ENCODE assay signal across 13 cellular contexts in genomic region chr1:224873645-224874369, GRCh38. TPM values are rescaled to one million over a fixed set of nuclear protein-coding genes. Genes with fewer than 3 reads are reported as not detected.
DNase-seq lines count a peak whose midpoint lies in the region; ATAC-seq, FAIRE-seq and TF ChIP-seq lines count a peak whose summit lies in the region.
"Had no signal": no experiment of that assay in that cellular context is flagged by ENCODE, and none has a peak within 500 bp of the region (broad histone marks: within the 10 kb centered on the region; RNA-seq: fewer than 3 reads in every experiment).

No MANE protein-coding gene starts in this region.

- no peaks in the 10 kb centered on the region for H3K9me2 ChIP-seq in GM23338 (ENCODE audit: insufficient read depth)
- H3K9me2 ChIP-seq in hepatocyte (replicated peaks; ENCODE audit: insufficient read depth), result no peaks in the 10 kb centered on the region

- H3K4me3 Mint-ChIP-seq in GM23338, result no peak overlapping the region
- H3K4me3 Mint-ChIP-seq in activated CD4-positive, alpha-beta memory T cell treated with anti-CD3 and anti-CD28 coated beads for 36 hours, result no peak overlapping the region
- H3K4me3 Mint-ChIP-seq in T-helper 2 cell treated with Interferon-gamma antibody and Interleukin-4, amounts not matched to agents 5 μg/mL and 100 μg/mL, for 36 hours, result no peak overlapping the region
- H3K4me3 Mint-ChIP-seq: natural killer cell had no signal

- H3K9me3 ChIP-seq in adipocyte (ENCODE audit: control insufficient read depth, low read length), result no peaks in the 10 kb centered on the region
- H3K9me3 ChIP-seq in hepatocyte (ENCODE audit: low read depth), result no peaks in the 10 kb centered on the region
- H3K9me3 ChIP-seq in small intestine (ENCODE audit: control insufficient read depth, low read depth), result no peaks in the 10 kb centered on the region
- H3K9me3 ChIP-seq: tibial artery had no signal

- H3K4me2 ChIP-seq in GM23338 (peak overlapping the region; percentile 52), hepatocyte (peak overlapping the region; percentile 63)

- WGBS in hepatocyte (ENCODE audit: low lambda C conversion rate, missing lambda C conversion rate), result 19% methylated on average over 3 of the region's 3 CpGs
- 7 to 23% (median 10%) methylated on average over 3 of the region's 3 CpGs for WGBS in small intestine, 3 donors

- H2AFZ ChIP-seq in GM23338 (peak overlapping the region; percentile 89; the same call in 1 of the 2 replicates), hepatocyte (no peak overlapping the region)

- H3K4me3 ChIP-seq in GM23338 (no peak overlapping the region), adipocyte (ENCODE audit: low read length) (no peak overlapping the region), hepatocyte (no peak overlapping the region), small intestine (ENCODE audit: low read depth in 1 of 2, low read length in 2 of 2) (no peak overlapping the region)
- H3K4me3 ChIP-seq: tibial artery had no signal

- H3K4me1 Mint-ChIP-seq in GM23338, result peaks cover 17% of the 10 kb centered on the region
- H3K4me1 Mint-ChIP-seq in activated CD4-positive, alpha-beta memory T cell treated with anti-CD3 and anti-CD28 coated beads for 36 hours (ENCODE audit: low read depth), result no peaks in the 10 kb centered on the region
- no peaks in the 10 kb centered on the region for H3K4me1 Mint-ChIP-seq in T-helper 2 cell treated with Interferon-gamma antibody and Interleukin-4, amounts not matched to agents 5 μg/mL and 100 μg/mL, for 36 hours (ENCODE audit: low read depth)
- H3K4me1 Mint-ChIP-seq: natural killer cell had no signal

- H4K20me1 ChIP-seq in GM23338 (replicated peaks; ENCODE audit: insufficient read depth), result no peaks in the 10 kb centered on the region
- no peaks in the 10 kb centered on the region for H4K20me1 ChIP-seq in hepatocyte (ENCODE audit: insufficient read depth, poor library complexity, severe bottlenecking)

- H3K27me3 Mint-ChIP-seq in GM23338 (ENCODE audit: insufficient read depth, low read depth, poor library complexity), result peaks cover 2% of the 10 kb centered on the region
- H3K27me3 Mint-ChIP-seq in activated CD4-positive, alpha-beta memory T cell treated with anti-CD3 and anti-CD28 coated beads for 36 hours, result peaks cover 7% of the 10 kb centered on the region
- peaks cover 6% of the 10 kb centered on the region for H3K27me3 Mint-ChIP-seq in T-helper 2 cell treated with Interferon-gamma antibody and Interleukin-4, amounts not matched to agents 5 μg/mL and 100 μg/mL, for 36 hours (ENCODE audit: low read depth)

- no peak for TF ChIP-seq CTCF in GM23338 (conservative IDR thresholded peaks at IDR 0.05; ENCODE audit: low read depth in 2 of 2)
- no peak for TF ChIP-seq CTCF in hepatocyte (IDR thresholded peaks at IDR 0.05; ENCODE audit: poor library complexity)

- no peaks in the 10 kb centered on the region for H3K27me3 ChIP-seq in GM23338 (ENCODE audit: insufficient read depth)
- peaks cover 5% of the 10 kb centered on the region for H3K27me3 ChIP-seq in adipocyte (replicated peaks; ENCODE audit: control insufficient read depth, insufficient read depth, low read length)
- no peaks in the 10 kb centered on the region for H3K27me3 ChIP-seq in hepatocyte
- no peaks in the 10 kb centered on the region for H3K27me3 ChIP-seq in small intestine (ENCODE audit: control insufficient read depth in 2 of 2, insufficient read depth in 2 of 2, low read length in 2 of 2)

- no peaks in the 10 kb centered on the region for H3F3A ChIP-seq in GM23338 (replicated peaks; ENCODE audit: low read depth)

- H3K9me3 Mint-ChIP-seq in GM23338, result no peaks in the 10 kb centered on the region; the same call in 2 of the 3 replicates
- no peaks in the 10 kb centered on the region for H3K9me3 Mint-ChIP-seq in activated CD4-positive, alpha-beta memory T cell treated with anti-CD3 and anti-CD28 coated beads for 36 hours
- no peaks in the 10 kb centered on the region for H3K9me3 Mint-ChIP-seq in T-helper 2 cell treated with Interferon-gamma antibody and Interleukin-4, amounts not matched to agents 5 μg/mL and 100 μg/mL, for 36 hours
- H3K9me3 Mint-ChIP-seq: natural killer cell had no signal

- FAIRE-seq in small intestine (lab: Jason Lieb, UNC) (no peak), frontal cortex (lab: Jason Lieb, UNC) (no peak)
- FAIRE-seq: D721Med had no signal

- H3K27ac ChIP-seq in GM23338 (ENCODE audit: low read depth) (no peak overlapping the region), hepatocyte (peak overlapping the region; percentile 31), small intestine (ENCODE audit: low read depth in 1 of 2, low read length in 1 of 2) (no peak overlapping the region)
- H3K27ac ChIP-seq: HL-60, tibial artery had no signal

- no peaks in the 10 kb centered on the region for H3K36me3 ChIP-seq in GM23338 (ENCODE audit: insufficient read depth)
- no peaks in the 10 kb centered on the region for H3K36me3 ChIP-seq in adipocyte (ENCODE audit: control insufficient read depth, insufficient read depth, low read length, severe bottlenecking)
- H3K36me3 ChIP-seq in hepatocyte (replicated peaks; ENCODE audit: insufficient read depth, low read depth), result no peaks in the 10 kb centered on the region
- no peaks in the 10 kb centered on the region for H3K36me3 ChIP-seq in small intestine (ENCODE audit: control insufficient read depth in 2 of 2, insufficient read depth in 2 of 2, low read length in 2 of 2)
- H3K36me3 ChIP-seq: tibial artery had no signal

- CTCF ChIA-PET in activated CD4-positive, alpha-beta memory T cell treated with anti-CD3 and anti-CD28 coated beads for 36 hours (lab: Charles Lee), result interaction anchor here (1.1 to 1.3 kb wide), 2 partner anchors 21 to 22 kb away, joined by 3 read pairs; no protein-coding TSS in a partner anchor

- H3K9ac ChIP-seq in adipocyte (ENCODE audit: low read length), result no peak overlapping the region

- H3K79me2 ChIP-seq in GM23338 (replicated peaks; ENCODE audit: insufficient read depth) (no peaks in the 10 kb centered on the region), hepatocyte (no peaks in the 10 kb centered on the region)

- POLR2A ChIA-PET in activated CD4-positive, alpha-beta memory T cell treated with anti-CD3 and anti-CD28 coated beads for 36 hours (lab: Charles Lee), result no interaction called here

- ATAC-seq in GM23338, result no peak
- ATAC-seq: natural killer cell had no signal

- DNase-seq in GM23338 (ENCODE audit: low spot score), result no peak
- DNase-seq in adipocyte (ENCODE audit: low read depth), result peak; percentile 79
- DNase-seq in hepatocyte (ENCODE audit: low spot score), result peak; percentile 51
- DNase-seq in small intestine, result peak; percentile 49
- no peak for DNase-seq in frontal cortex (ENCODE audit: low spot score in 2 of 2)
- no peak for DNase-seq in NAMALWA (ENCODE audit: low spot score)
- DNase-seq in activated CD4-positive, alpha-beta memory T cell treated with anti-CD3 and anti-CD28 coated beads for 36 hours, result no peak
- no peak for DNase-seq in T-helper 2 cell treated with Interferon-gamma antibody and Interleukin-4, amounts not matched to agents 5 μg/mL and 100 μg/mL, for 36 hours (ENCODE audit: low spot score)
- DNase-seq: cortex of kidney, natural killer cell, tibial artery had no signal

- peaks cover 25% of the 10 kb centered on the region for H3K4me1 ChIP-seq in GM23338 (ENCODE audit: insufficient read depth)
- peaks cover 25% of the 10 kb centered on the region for H3K4me1 ChIP-seq in adipocyte (ENCODE audit: control insufficient read depth, insufficient read depth, low read length)
- H3K4me1 ChIP-seq in hepatocyte (ENCODE audit: insufficient read depth), result peaks cover 33% of the 10 kb centered on the region
- no peaks in the 10 kb centered on the region for H3K4me1 ChIP-seq in small intestine (ENCODE audit: control insufficient read depth in 2 of 2, insufficient read depth in 1 of 2, low read depth in 1 of 2, low read length in 1 of 2)
- H3K4me1 ChIP-seq: tibial artery had no signal

- H3K27ac Mint-ChIP-seq in GM23338, result no peak overlapping the region
- H3K27ac Mint-ChIP-seq in activated CD4-positive, alpha-beta memory T cell treated with anti-CD3 and anti-CD28 coated beads for 36 hours, result no peak overlapping the region
- H3K27ac Mint-ChIP-seq in T-helper 2 cell treated with Interferon-gamma antibody and Interleukin-4, amounts not matched to agents 5 μg/mL and 100 μg/mL, for 36 hours, result no peak overlapping the region
- H3K27ac Mint-ChIP-seq: natural killer cell had no signal

- H3K36me3 Mint-ChIP-seq in GM23338 (ENCODE audit: low read depth), result no peaks in the 10 kb centered on the region; the same call in 2 of the 3 replicates
- H3K36me3 Mint-ChIP-seq in activated CD4-positive, alpha-beta memory T cell treated with anti-CD3 and anti-CD28 coated beads for 36 hours, result no peaks in the 10 kb centered on the region
- no peaks in the 10 kb centered on the region for H3K36me3 Mint-ChIP-seq in T-helper 2 cell treated with Interferon-gamma antibody and Interleukin-4, amounts not matched to agents 5 μg/mL and 100 μg/mL, for 36 hours (ENCODE audit: low read depth)
- H3K36me3 Mint-ChIP-seq: natural killer cell had no signal

- intact Hi-C loops in activated CD4-positive, alpha-beta memory T cell treated with anti-CD3 and anti-CD28 coated beads for 36 hours (cut with micrococcal nuclease), result no loop called here

RNA-seq across cellular contexts. Expression of gene DNAH14, which starts 55.7 kb away (rescaled TPM):
- total RNA-seq in GM23338 (2014; rRNA removed; shearing (Covaris generic)), result 41.8 and 55.3 TPM in 2 replicates
- polyA plus RNA-seq in GM23338 (2016; fragmentation: Nextera tagmentation; extraction: Ambion mirVana) (67.8 and 80.2 TPM in 2 replicates), hepatocyte (14.7 and 15.2 TPM in 2 replicates), small intestine (1 to 10 TPM in 2 of 3 donors, not detected in 1; 1.4 to 3.9 TPM)
- total RNA-seq in hepatocyte (46.1 and 47.3 TPM in 2 replicates), frontal cortex (37.5 TPM)
- total RNA-seq in activated CD4-positive, alpha-beta memory T cell treated with anti-CD3 and anti-CD28 coated beads for 36 hours, result under 1 TPM in 1 of 2 experiments, not detected in 1; 0.55 TPM

Comparison
In these comparisons a context has a peak if more than half of its experiments do, and no peak if none do; other contexts are left out.
1. DNase-seq: peak in adipocyte (single experiment), hepatocyte (single experiment) and small intestine (single experiment); none in GM23338 (single experiment), frontal cortex (0 of 2), NAMALWA (single experiment), activated CD4-positive, alpha-beta memory T cell treated with anti-CD3 and anti-CD28 coated beads for 36 hours (single experiment) and T-helper 2 cell treated with Interferon-gamma antibody and Interleukin-4, amounts not matched to agents 5 μg/mL and 100 μg/mL, for 36 hours (single experiment).
2. RNA of gene DNAH14, which starts 55.7 kb away (total RNA-seq): 41.8 to 55.3 TPM in GM23338, 46.1 to 47.3 TPM in hepatocyte and 37.5 TPM in frontal cortex (single experiment); 0.55 TPM in activated CD4-positive, alpha-beta memory T cell treated with anti-CD3 and anti-CD28 coated beads for 36 hours; every median in the first group is over 10 times any median in the second.